Comparison of ENCODE assay signal across 11 cellular contexts in genomic region chr6:57190140-57190539, GRCh38. TPM values are rescaled to one million over a fixed set of nuclear protein-coding genes. Genes with fewer than 3 reads are reported as not detected.
A peak's percentile ranks its signal among the peaks of the same experiment; 100 is the strongest.
DNase-seq lines count a peak whose midpoint lies in the region; ATAC-seq and TF ChIP-seq lines count a peak whose summit lies in the region.
"Had no signal": no experiment of that assay in that cellular context is flagged by ENCODE, and none has a peak within 500 bp of the region (broad histone marks: within the 10 kb centered on the region; RNA-seq: fewer than 3 reads in every experiment).

No MANE protein-coding gene starts in this region.

- H3K27ac ChIP-seq in neural progenitor cell: no peak overlapping the region

- H2AFZ ChIP-seq in neural progenitor cell (replicated peaks): no peak overlapping the region

- H3K36me3 ChIP-seq in neural progenitor cell: peaks cover 6% of the 10 kb centered on the region

- no peaks in the 10 kb centered on the region for H3K27me3 Mint-ChIP-seq in chondrocyte (ENCODE audit: low read depth)
- H3K27me3 Mint-ChIP-seq in neural progenitor cell (ENCODE audit: insufficient read depth, low read depth): no peaks in the 10 kb centered on the region
- H3K27me3 Mint-ChIP-seq: natural killer cell treated with Interleukin-12 subunit alpha and Interleukin-12 subunit beta and Interleukin-15 and Interleukin-18, amount 100 ng/mL, for 72 hours; stimulated activated naive B cell treated with anti-CD40 and anti-IgM and Interleukin-4, amounts not matched to agents 10 μg/mL and 1 μg/mL and 100 μg/mL, for 72 hours had no signal

- H4K20me1 ChIP-seq in neural progenitor cell (ENCODE audit: low read depth): no peaks in the 10 kb centered on the region

- peak; percentile 67 for DNase-seq in EH (ENCODE audit: low read depth)
- DNase-seq in NAMALWA (ENCODE audit: low spot score): peak; percentile 41
- DNase-seq in chondrocyte (ENCODE audit: low spot score): no peak
- DNase-seq in neural progenitor cell (ENCODE audit: low spot score): no peak
- no peak for DNase-seq in posterior cingulate gyrus
- DNase-seq: amygdala; stimulated activated naive B cell treated with anti-CD40 and anti-IgM and Interleukin-4, amounts not matched to agents 10 μg/mL and 1 μg/mL and 100 μg/mL, for 72 hours had no signal

- H3K79me2 ChIP-seq in neural progenitor cell (ENCODE audit: low read depth): no peaks in the 10 kb centered on the region

- H3F3A ChIP-seq in neural progenitor cell (ENCODE audit: low read depth): no peaks in the 10 kb centered on the region

- H3K4me3 Mint-ChIP-seq in chondrocyte (ENCODE audit: unreplicated experiment) (no peak overlapping the region), neural progenitor cell (no peak overlapping the region)
- H3K4me3 Mint-ChIP-seq: natural killer cell treated with Interleukin-12 subunit alpha and Interleukin-12 subunit beta and Interleukin-15 and Interleukin-18, amount 100 ng/mL, for 72 hours; stimulated activated naive B cell treated with anti-CD40 and anti-IgM and Interleukin-4, amounts not matched to agents 10 μg/mL and 1 μg/mL and 100 μg/mL, for 72 hours had no signal

- no peaks in the 10 kb centered on the region for H3K9me3 ChIP-seq in neural progenitor cell (ENCODE audit: low read depth)

- ATAC-seq in HG02884 (IDR thresholded peaks at IDR 0.05; ENCODE audit: unreplicated experiment) (no peak), HG03196 (IDR thresholded peaks at IDR 0.05; ENCODE audit: unreplicated experiment) (no peak), HG03095 (IDR thresholded peaks at IDR 0.05; ENCODE audit: unreplicated experiment) (no peak)
- ATAC-seq: natural killer cell treated with Interleukin-12 subunit alpha and Interleukin-12 subunit beta and Interleukin-15 and Interleukin-18, amount 100 ng/mL, for 72 hours; stimulated activated naive B cell treated with anti-CD40 and anti-IgM and Interleukin-4, amounts not matched to agents 10 μg/mL and 1 μg/mL and 100 μg/mL, for 72 hours had no signal

- intact Hi-C loops in posterior cingulate gyrus (cut with DNase I): loop anchor here (10.0 kb wide), 1 partner anchor 125 kb away; the partner anchor contains the start of gene PRIM2

- H3K4me2 ChIP-seq in neural progenitor cell: no peak overlapping the region

- H3K9ac ChIP-seq in neural progenitor cell: no peak overlapping the region

- TF ChIP-seq CTCF in chondrocyte (IDR thresholded peaks at IDR 0.05) (peak; percentile 82), neural progenitor cell (IDR thresholded peaks at IDR 0.05) (peak; percentile 19)

- H3K4me3 ChIP-seq in neural progenitor cell: no peak overlapping the region

- H3K4me1 Mint-ChIP-seq in chondrocyte (ENCODE audit: low read depth) (peaks cover 16% of the 10 kb centered on the region), neural progenitor cell (no peaks in the 10 kb centered on the region)
- H3K4me1 Mint-ChIP-seq: stimulated activated naive B cell treated with anti-CD40 and anti-IgM and Interleukin-4, amounts not matched to agents 10 μg/mL and 1 μg/mL and 100 μg/mL, for 72 hours had no signal

- peak overlapping the region; percentile 79 for H3K27ac Mint-ChIP-seq in chondrocyte (ENCODE audit: unreplicated experiment)
- no peak overlapping the region for H3K27ac Mint-ChIP-seq in neural progenitor cell
- H3K27ac Mint-ChIP-seq: natural killer cell treated with Interleukin-12 subunit alpha and Interleukin-12 subunit beta and Interleukin-15 and Interleukin-18, amount 100 ng/mL, for 72 hours; stimulated activated naive B cell treated with anti-CD40 and anti-IgM and Interleukin-4, amounts not matched to agents 10 μg/mL and 1 μg/mL and 100 μg/mL, for 72 hours had no signal

- no peaks in the 10 kb centered on the region for H3K27me3 ChIP-seq in neural progenitor cell

- peaks cover 27% of the 10 kb centered on the region for H3K36me3 Mint-ChIP-seq in chondrocyte (ENCODE audit: low read depth)
- no peaks in the 10 kb centered on the region for H3K36me3 Mint-ChIP-seq in neural progenitor cell

- no peaks in the 10 kb centered on the region for H3K9me3 Mint-ChIP-seq in chondrocyte (ENCODE audit: low read depth)
- no peaks in the 10 kb centered on the region for H3K9me3 Mint-ChIP-seq in neural progenitor cell
- H3K9me3 Mint-ChIP-seq: natural killer cell treated with Interleukin-12 subunit alpha and Interleukin-12 subunit beta and Interleukin-15 and Interleukin-18, amount 100 ng/mL, for 72 hours; stimulated activated naive B cell treated with anti-CD40 and anti-IgM and Interleukin-4, amounts not matched to agents 10 μg/mL and 1 μg/mL and 100 μg/mL, for 72 hours had no signal

- no peaks in the 10 kb centered on the region for H3K4me1 ChIP-seq in neural progenitor cell

RNA-seq across cellular contexts. Expression of gene BAG2, which starts 18.0 kb away (rescaled TPM):
- total RNA-seq in chondrocyte: 12.1 to 13.7 TPM (median 12.1 TPM) in 3 replicates
- 0.84 and 1.5 TPM in 2 replicates for total RNA-seq in neural progenitor cell (ENCODE audit: low replicate concordance)

RNA-seq across cellular contexts. Expression of gene RAB23, which starts 32.0 kb away (rescaled TPM):
- 69.7 to 79.4 TPM (median 78.4 TPM) in 3 replicates for total RNA-seq in chondrocyte
- total RNA-seq in neural progenitor cell (ENCODE audit: low replicate concordance): 26.9 and 43.7 TPM in 2 replicates

Comparison
In these comparisons a context has a peak if more than half of its experiments do, and no peak if none do; other contexts are left out.
1. DNase-seq: peak in EH (single experiment) and NAMALWA (single experiment); none in chondrocyte (single experiment), neural progenitor cell (single experiment) and posterior cingulate gyrus (0 of 10).